ENCODE assay signal across 11 cellular contexts in genomic region chr22:19289475-19290161, GRCh38. TPM values are rescaled to one million over a fixed set of nuclear protein-coding genes. Genes with fewer than 3 reads are reported as not detected.
DNase-seq lines count a peak whose midpoint lies in the region; ATAC-seq and TF ChIP-seq lines count a peak whose summit lies in the region.
"Had no signal": no experiment of that assay in that cellular context is flagged by ENCODE, and none has a peak within 500 bp of the region (broad histone marks: within the 10 kb centered on the region; RNA-seq: fewer than 3 reads in every experiment).

No MANE protein-coding gene starts in this region.

- no peak overlapping the region for H4K5ac ChIP-seq in H9 (ENCODE audit: insufficient read length, low read depth, low read length)

- H3K9ac ChIP-seq in H9 (ENCODE audit: extremely low read depth, insufficient read length, low read length) = no peak overlapping the region

- no peak overlapping the region for H3K4me3 ChIP-seq in GM23338

- H3K23ac ChIP-seq in H9 (ENCODE audit: insufficient read length, low read depth, low read length) = no peak overlapping the region

- H3K27me3 Mint-ChIP-seq in GM23338 (ENCODE audit: insufficient read depth, low read depth, poor library complexity) (peaks cover 21% of the 10 kb centered on the region), H9 (ENCODE audit: low read depth) (peaks cover 21% of the 10 kb centered on the region)
- peaks cover 37% of the 10 kb centered on the region for H3K27me3 Mint-ChIP-seq in activated CD4-positive, alpha-beta memory T cell treated with anti-CD3 and anti-CD28 coated beads, Interleukin-2, amount 10 ng/mL, durations not matched to agents 7 days and 5 days

- 0 out of 2 replicates have a peak, but pooled peaks cover 4% of the 10 kb centered on the region for H4K20me1 ChIP-seq in GM23338 (replicated peaks; ENCODE audit: insufficient read depth)
- H4K20me1 ChIP-seq in H9 (ENCODE audit: control insufficient read depth, insufficient read depth, insufficient read length) = no peaks in the 10 kb centered on the region

- peaks cover 12% of the 10 kb centered on the region for H3K23me2 ChIP-seq in H9 (ENCODE audit: insufficient read length, low read depth, low read length, poor library complexity, severe bottlenecking)

- H3K9me2 ChIP-seq in GM23338 (ENCODE audit: insufficient read depth) = no peaks in the 10 kb centered on the region

- in situ Hi-C loops in ACHN (cut with HindIII; ENCODE audit: low pct_ligation_motif_present, low pct_unique_long_range_greater_than_20kb, low sequenced_read_pairs) = no loop called here

- no peak for TF ChIP-seq CTCF in GM23338 (conservative IDR thresholded peaks at IDR 0.05; ENCODE audit: low read depth in 2 of 2)
- no peak for TF ChIP-seq CTCF in H9 (conservative IDR thresholded peaks at IDR 0.05)

- H3K14ac ChIP-seq in H9 (ENCODE audit: insufficient read depth, low read length) = no peak overlapping the region

- no peaks in the 10 kb centered on the region for H3K9me3 ChIP-seq in H9 (ENCODE audit: control insufficient read depth, low read depth, low read length)
- H3K9me3 ChIP-seq: esophagus squamous epithelium had no signal

- CTCF ChIA-PET in activated CD4-positive, alpha-beta memory T cell treated with anti-CD3 and anti-CD28 coated beads, Interleukin-2, amount 10 ng/mL, durations not matched to agents 7 days and 5 days (lab: Charles Lee) = no interaction called here

- no peaks in the 10 kb centered on the region; the same call in 2 of the 3 replicates for H3K9me3 Mint-ChIP-seq in GM23338
- H3K9me3 Mint-ChIP-seq in activated CD4-positive, alpha-beta memory T cell treated with anti-CD3 and anti-CD28 coated beads, Interleukin-2, amount 10 ng/mL, durations not matched to agents 7 days and 5 days = no peaks in the 10 kb centered on the region
- H3K9me3 Mint-ChIP-seq in H9 = no peaks in the 10 kb centered on the region
- H3K9me3 Mint-ChIP-seq: activated T-helper 2 cell treated with anti-CD3 and anti-CD28 coated beads, Interferon-gamma antibody, Interleukin-2, Interleukin-4, amounts not matched to agents 10 μg/mL and 5 μg/mL and 100 μg/mL, durations not matched to agents 14 hours and 24 hours and 36 hours had no signal

- H3K18ac ChIP-seq in H9 (ENCODE audit: insufficient read length, low read depth, low read length) = no peak overlapping the region

- no peak overlapping the region for H2BK15ac ChIP-seq in H9 (ENCODE audit: low read depth, low read length)

- H2BK20ac ChIP-seq in H9 (ENCODE audit: low read depth, low read length, poor library complexity, severe bottlenecking) = no peak overlapping the region

- ATAC-seq in GM23338 = no peak
- ATAC-seq in GM21381 (IDR thresholded peaks at IDR 0.05; ENCODE audit: unreplicated experiment) = no peak

- H3K27ac Mint-ChIP-seq in GM23338 (no peak overlapping the region), H9 (no peak overlapping the region)
- no peak overlapping the region for H3K27ac Mint-ChIP-seq in activated CD4-positive, alpha-beta memory T cell treated with anti-CD3 and anti-CD28 coated beads, Interleukin-2, amount 10 ng/mL, durations not matched to agents 7 days and 5 days
- H3K27ac Mint-ChIP-seq: activated T-helper 2 cell treated with anti-CD3 and anti-CD28 coated beads, Interferon-gamma antibody, Interleukin-2, Interleukin-4, amounts not matched to agents 10 μg/mL and 5 μg/mL and 100 μg/mL, durations not matched to agents 14 hours and 24 hours and 36 hours had no signal

- no peaks in the 10 kb centered on the region for H3K36me3 ChIP-seq in GM23338 (ENCODE audit: insufficient read depth)
- H3K36me3 ChIP-seq: esophagus squamous epithelium had no signal

- peak overlapping the region; percentile 5; the same call in 1 of the 3 replicates for H3K4me3 Mint-ChIP-seq in GM23338
- H3K4me3 Mint-ChIP-seq in activated CD4-positive, alpha-beta memory T cell treated with anti-CD3 and anti-CD28 coated beads, Interleukin-2, amount 10 ng/mL, durations not matched to agents 7 days and 5 days = no peak overlapping the region
- peak overlapping the region in 1 of 2 experiments; percentile 5; a peak in 2 of 5 replicates for H3K4me3 Mint-ChIP-seq in H9

- H3K27me3 ChIP-seq in GM23338 (ENCODE audit: insufficient read depth) = peaks cover 16% of the 10 kb centered on the region
- H3K27me3 ChIP-seq in H9 (ENCODE audit: insufficient read depth, low read length) = peaks cover 3% of the 10 kb centered on the region; the same call in 1 of the 2 replicates
- H3K27me3 ChIP-seq: esophagus squamous epithelium had no signal

- H2AK5ac ChIP-seq in H9 (ENCODE audit: insufficient read length, low read length) = no peak overlapping the region

- WGBS in H9 (ENCODE audit: extremely low coverage, insufficient read length, low lambda C conversion rate) = no CpG with 5 or more reads among the region's 5 CpGs

- no peak overlapping the region for H4K8ac ChIP-seq in H9 (replicated peaks; ENCODE audit: insufficient read length, low read depth, low read length)

- no peak overlapping the region for H3K4ac ChIP-seq in H9 (ENCODE audit: low read depth, low read length)

- DNase-seq in ACHN (peak; percentile 76), GM23338 (ENCODE audit: low spot score) (no peak), iris pigment epithelial cell (ENCODE audit: low read depth) (peak; percentile 95), SKM-1 (lab: John Stamatoyannopoulos, UW; ENCODE audit: unreplicated experiment) (no peak), H9 (no peak), NCI-H524 treated with DMSO at 0.1 percent for 48 hours (lab: John Stamatoyannopoulos, UW) (no peak)
- DNase-seq in activated CD4-positive, alpha-beta memory T cell treated with anti-CD3 and anti-CD28 coated beads, Interleukin-2, amount 10 ng/mL, durations not matched to agents 7 days and 5 days = peak; percentile 22
- DNase-seq: DMS79, esophagus squamous epithelium had no signal

- H3F3A ChIP-seq in GM23338 (replicated peaks; ENCODE audit: low read depth) = peaks cover 3% of the 10 kb centered on the region; the same call in 1 of the 2 replicates

- H4K91ac ChIP-seq in H9 (ENCODE audit: insufficient read length, low read depth, low read length) = no peak overlapping the region

- H2AFZ ChIP-seq in GM23338 (no peak overlapping the region), H9 (ENCODE audit: low read length) (no peak overlapping the region)

- no peaks in the 10 kb centered on the region for H3K79me1 ChIP-seq in H9 (ENCODE audit: insufficient read depth, low read depth, low read length, poor library complexity, severe bottlenecking)

- no peak overlapping the region for H2BK12ac ChIP-seq in H9 (ENCODE audit: insufficient read length, low read depth, low read length)

- H3K79me2 ChIP-seq in GM23338 (replicated peaks; ENCODE audit: insufficient read depth) = 0 out of 2 replicates have a peak, but pooled peaks cover 4% of the 10 kb centered on the region
- no peaks in the 10 kb centered on the region for H3K79me2 ChIP-seq in H9 (ENCODE audit: insufficient read depth, low read length)

- H3K4me2 ChIP-seq in GM23338 (no peak overlapping the region), H9 (ENCODE audit: insufficient read depth, insufficient read length, low read length) (no peak overlapping the region)

- H3K36me3 Mint-ChIP-seq in GM23338 (ENCODE audit: low read depth) = no peaks in the 10 kb centered on the region; the same call in 2 of the 3 replicates
- H3K36me3 Mint-ChIP-seq in activated CD4-positive, alpha-beta memory T cell treated with anti-CD3 and anti-CD28 coated beads, Interleukin-2, amount 10 ng/mL, durations not matched to agents 7 days and 5 days (ENCODE audit: low read depth) = no peaks in the 10 kb centered on the region
- peaks cover 0 to 11% (median 8%) of the 10 kb centered on the region in 3 experiments; a peak in 4 of 7 replicates for H3K36me3 Mint-ChIP-seq in H9 (ENCODE audit: insufficient read depth in 1 of 3, low read depth in 3 of 3)

- H3K4me1 Mint-ChIP-seq in GM23338 (peaks cover 48% of the 10 kb centered on the region), H9 (peaks cover 61 to 63% of the 10 kb centered on the region in 2 experiments)
- H3K4me1 Mint-ChIP-seq in activated CD4-positive, alpha-beta memory T cell treated with anti-CD3 and anti-CD28 coated beads, Interleukin-2, amount 10 ng/mL, durations not matched to agents 7 days and 5 days = peaks cover 25% of the 10 kb centered on the region

- H2BK5ac ChIP-seq in H9 (ENCODE audit: insufficient read length, low read length) = no peak overlapping the region

- H3K4me1 ChIP-seq in GM23338 (ENCODE audit: insufficient read depth) = peaks cover 50% of the 10 kb centered on the region
- H3K4me1 ChIP-seq in H9 (ENCODE audit: insufficient read depth, low read length) = peaks cover 17% of the 10 kb centered on the region

- H2BK120ac ChIP-seq in H9 (ENCODE audit: low read depth, low read length, poor library complexity, severe bottlenecking) = no peak overlapping the region

- H3K27ac ChIP-seq in GM23338 (ENCODE audit: low read depth) (no peak overlapping the region), H9 (ENCODE audit: insufficient read length, low read depth, low read length) (no peak overlapping the region)

- POLR2A ChIA-PET in activated CD4-positive, alpha-beta memory T cell treated with anti-CD3 and anti-CD28 coated beads, Interleukin-2, amount 10 ng/mL, durations not matched to agents 7 days and 5 days (lab: Charles Lee) = interaction anchor here (1.1 kb wide), 1 partner anchor 17 kb away, joined by 3 read pairs; no protein-coding TSS in a partner anchor

- H3K56ac ChIP-seq in H9 (ENCODE audit: insufficient read length, low read depth, low read length) = no peak overlapping the region

- no peak overlapping the region for H3T11ph ChIP-seq in H9 (ENCODE audit: low read length)

TF ChIP-seq in GM23338, 12 proteins besides CTCF, POLR2A, EP300 and RAD21:
- TF ChIP-seq POLR2AphosphoS5 (IDR thresholded peaks at IDR 0.05; ENCODE audit: low read depth) (no peak), ETS1 (IDR thresholded peaks at IDR 0.05) (no peak), NANOG (IDR thresholded peaks at IDR 0.05; ENCODE audit: borderline replicate concordance) (no peak)

RNA-seq across cellular contexts. Expression of gene CLTCL1, which starts 1.9 kb away (rescaled TPM):
- total RNA-seq in GM23338 (2014; rRNA removed; shearing (Covaris generic)) = 13.4 and 15.1 TPM in 2 replicates
- 5.4 and 6.6 TPM in 2 replicates for polyA plus RNA-seq in GM23338 (2016; fragmentation: Nextera tagmentation; extraction: Ambion mirVana)
- total RNA-seq in activated CD4-positive, alpha-beta memory T cell treated with anti-CD3 and anti-CD28 coated beads, Interleukin-2, amount 10 ng/mL, durations not matched to agents 7 days and 5 days = 1 to 10 TPM in 1 of 2 experiments, under 1 TPM in 1; 0.93 to 1.1 TPM
- total RNA-seq in H9 (2021) = 11.1 and 11.7 TPM in 2 replicates

Comparison
In these comparisons a context has a peak if more than half of its experiments do, and no peak if none do; other contexts are left out.
1. DNase-seq: peak in ACHN (single experiment), activated CD4-positive, alpha-beta memory T cell treated with anti-CD3 and anti-CD28 coated beads, Interleukin-2, amount 10 ng/mL, durations not matched to agents 7 days and 5 days (single experiment) and iris pigment epithelial cell (single experiment); none in GM23338 (single experiment), SKM-1 (single experiment), H9 (single experiment) and NCI-H524 treated with DMSO at 0.1 percent for 48 hours (single experiment).